21 cellular contexts compared by ENCODE assay signal in the genomic region with DNA sequence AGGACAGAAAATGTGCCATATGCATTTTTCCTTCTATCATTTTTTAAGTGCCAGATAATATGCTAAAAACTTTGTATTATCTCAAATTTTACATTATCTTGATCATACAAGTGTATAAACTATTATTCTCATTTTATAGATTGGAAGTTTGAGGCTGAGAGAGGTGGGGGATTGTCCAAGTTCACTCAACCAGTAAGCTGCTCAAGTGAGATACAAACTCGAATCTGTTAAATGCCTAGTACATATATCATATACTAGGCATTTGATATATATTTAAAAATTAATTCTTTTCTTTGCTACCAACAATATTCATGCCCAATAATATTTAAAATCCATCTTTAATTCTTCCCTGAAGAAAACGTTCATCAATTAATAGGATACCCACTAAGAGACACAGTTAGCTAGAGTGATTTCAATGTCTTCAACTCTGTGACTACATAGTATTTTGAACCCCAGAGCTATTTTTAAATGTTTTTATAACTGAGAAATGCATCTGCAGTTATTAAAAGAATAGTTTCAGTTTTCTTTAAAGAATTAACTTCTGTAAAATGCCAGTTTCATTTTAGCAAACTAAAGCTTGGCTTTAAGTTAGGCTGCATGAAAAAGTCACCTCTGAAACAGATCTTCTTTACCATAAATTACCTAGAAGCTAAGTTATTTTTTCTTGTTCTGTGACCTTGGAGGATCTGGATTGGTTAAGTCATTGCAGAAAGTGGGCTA. TPM values are rescaled to one million over a fixed set of nuclear protein-coding genes. Genes with fewer than 3 reads are reported as not detected.
A peak's percentile ranks its signal among the peaks of the same experiment; 100 is the strongest.
DNase-seq lines count a peak whose midpoint lies in the region; ATAC-seq and TF ChIP-seq lines count a peak whose summit lies in the region.
"Had no signal": no experiment of that assay in that cellular context is flagged by ENCODE, and none has a peak within 500 bp of the region (broad histone marks: within the 10 kb centered on the region; RNA-seq: fewer than 3 reads in every experiment).

No MANE protein-coding gene starts in this region.

- no peaks in the 10 kb centered on the region for H4K20me1 ChIP-seq in KMS-11 (ENCODE audit: insufficient read depth)

- no peaks in the 10 kb centered on the region for H3K27me3 ChIP-seq in KMS-11 (ENCODE audit: insufficient read depth, low read depth)
- H3K27me3 ChIP-seq: pancreas, sigmoid colon, transverse colon had no signal

- H3K79me2 ChIP-seq in KMS-11 (ENCODE audit: insufficient read depth, low read depth), result no peaks in the 10 kb centered on the region

- peak overlapping the region; percentile 39 for H3K27ac ChIP-seq in KMS-11
- H3K27ac ChIP-seq: pancreas, sigmoid colon, VCaP had no signal

- H3K4me2 ChIP-seq in KMS-11, result peak overlapping the region; percentile 52

- no peak overlapping the region for H3K4me3 ChIP-seq in KMS-11 (IDR thresholded peaks at IDR 0.05; ENCODE audit: insufficient read depth, low read depth, low read length)
- H3K4me3 ChIP-seq: pancreas, sigmoid colon, transverse colon had no signal

- H3K4me1 ChIP-seq in KMS-11 (ENCODE audit: low read depth, poor library complexity, severe bottlenecking), result peaks cover 67% of the 10 kb centered on the region
- H3K4me1 ChIP-seq: sigmoid colon, transverse colon had no signal

- no peaks in the 10 kb centered on the region for H3K9me3 Mint-ChIP-seq in stimulated activated naive B cell treated with anti-CD40 and anti-IgM and Interleukin-4, amounts not matched to agents 10 μg/mL and 1 μg/mL and 100 μg/mL, for 72 hours
- no peaks in the 10 kb centered on the region for H3K9me3 Mint-ChIP-seq in progenitor cell of endocrine pancreas (ENCODE audit: low read depth)
- H3K9me3 Mint-ChIP-seq in activated CD4-positive, alpha-beta memory T cell treated with anti-CD3 and anti-CD28 coated beads, Interleukin-2, amount 10 ng/mL, durations not matched to agents 7 days and 5 days, result no peaks in the 10 kb centered on the region
- H3K9me3 Mint-ChIP-seq: stimulated activated naive CD8-positive, alpha-beta T cell treated with anti-CD3 and anti-CD28 coated beads, Interleukin-15, Interleukin-2, amounts not matched to agents 100 ng/mL and 50 ng/mL, for 24 hours; T-helper 1 cell treated with Interleukin-12 subunit alpha and Interleukin-12 subunit beta and Interleukin-4 antibody, amounts not matched to agents 30 μg/mL and 1 μg/mL, for 36 hours had no signal

- no peaks in the 10 kb centered on the region for H3K27me3 Mint-ChIP-seq in stimulated activated naive B cell treated with anti-CD40 and anti-IgM and Interleukin-4, amounts not matched to agents 10 μg/mL and 1 μg/mL and 100 μg/mL, for 72 hours
- no peaks in the 10 kb centered on the region for H3K27me3 Mint-ChIP-seq in progenitor cell of endocrine pancreas
- no peaks in the 10 kb centered on the region for H3K27me3 Mint-ChIP-seq in activated CD4-positive, alpha-beta memory T cell treated with anti-CD3 and anti-CD28 coated beads, Interleukin-2, amount 10 ng/mL, durations not matched to agents 7 days and 5 days
- H3K27me3 Mint-ChIP-seq: stimulated activated naive CD8-positive, alpha-beta T cell treated with anti-CD3 and anti-CD28 coated beads, Interleukin-15, Interleukin-2, amounts not matched to agents 100 ng/mL and 50 ng/mL, for 24 hours had no signal

- H3K36me3 ChIP-seq in KMS-11 (ENCODE audit: insufficient read depth), result no peaks in the 10 kb centered on the region

- H3K4me3 Mint-ChIP-seq in stimulated activated naive B cell treated with anti-CD40 and anti-IgM and Interleukin-4, amounts not matched to agents 10 μg/mL and 1 μg/mL and 100 μg/mL, for 72 hours, result peak overlapping the region; percentile 34 to 69
- no peak overlapping the region for H3K4me3 Mint-ChIP-seq in progenitor cell of endocrine pancreas (ENCODE audit: low read depth)
- H3K4me3 Mint-ChIP-seq in activated CD4-positive, alpha-beta memory T cell treated with anti-CD3 and anti-CD28 coated beads, Interleukin-2, amount 10 ng/mL, durations not matched to agents 7 days and 5 days, result no peak overlapping the region
- H3K4me3 Mint-ChIP-seq: stimulated activated naive CD8-positive, alpha-beta T cell treated with anti-CD3 and anti-CD28 coated beads, Interleukin-15, Interleukin-2, amounts not matched to agents 100 ng/mL and 50 ng/mL, for 24 hours; T-helper 1 cell treated with Interleukin-12 subunit alpha and Interleukin-12 subunit beta and Interleukin-4 antibody, amounts not matched to agents 30 μg/mL and 1 μg/mL, for 36 hours had no signal

- ATAC-seq in GM18867 (IDR thresholded peaks at IDR 0.05; ENCODE audit: unreplicated experiment), result peak; percentile 65
- ATAC-seq in GM21717 (IDR thresholded peaks at IDR 0.05; ENCODE audit: unreplicated experiment), result peak; percentile 45
- peak; percentile 57 to 75 for ATAC-seq in stimulated activated naive B cell treated with anti-CD40 and anti-IgM and Interleukin-4, amounts not matched to agents 10 μg/mL and 1 μg/mL and 100 μg/mL, for 72 hours (replicated peaks)
- ATAC-seq: pancreas, PC-3 had no signal

- peaks cover 15 to 34% of the 10 kb centered on the region in 2 donors for H3K4me1 Mint-ChIP-seq in stimulated activated naive B cell treated with anti-CD40 and anti-IgM and Interleukin-4, amounts not matched to agents 10 μg/mL and 1 μg/mL and 100 μg/mL, for 72 hours
- H3K4me1 Mint-ChIP-seq in progenitor cell of endocrine pancreas (ENCODE audit: low read depth), result no peaks in the 10 kb centered on the region
- H3K4me1 Mint-ChIP-seq in activated CD4-positive, alpha-beta memory T cell treated with anti-CD3 and anti-CD28 coated beads, Interleukin-2, amount 10 ng/mL, durations not matched to agents 7 days and 5 days, result no peaks in the 10 kb centered on the region

- peak overlapping the region; percentile 71 for H3K27ac Mint-ChIP-seq in stimulated activated naive B cell treated with anti-CD40 and anti-IgM and Interleukin-4, amounts not matched to agents 10 μg/mL and 1 μg/mL and 100 μg/mL, for 72 hours
- H3K27ac Mint-ChIP-seq in progenitor cell of endocrine pancreas, result no peak overlapping the region
- no peak overlapping the region for H3K27ac Mint-ChIP-seq in activated CD4-positive, alpha-beta memory T cell treated with anti-CD3 and anti-CD28 coated beads, Interleukin-2, amount 10 ng/mL, durations not matched to agents 7 days and 5 days
- H3K27ac Mint-ChIP-seq: T-helper 1 cell treated with Interleukin-12 subunit alpha and Interleukin-12 subunit beta and Interleukin-4 antibody, amounts not matched to agents 30 μg/mL and 1 μg/mL, for 36 hours had no signal

- no peak overlapping the region for H3K9ac ChIP-seq in KMS-11

- peaks cover 25 to 42% of the 10 kb centered on the region in 2 donors for H3K36me3 Mint-ChIP-seq in stimulated activated naive B cell treated with anti-CD40 and anti-IgM and Interleukin-4, amounts not matched to agents 10 μg/mL and 1 μg/mL and 100 μg/mL, for 72 hours
- H3K36me3 Mint-ChIP-seq in progenitor cell of endocrine pancreas (ENCODE audit: insufficient read depth), result peaks cover 10% of the 10 kb centered on the region
- peaks cover 44% of the 10 kb centered on the region for H3K36me3 Mint-ChIP-seq in activated CD4-positive, alpha-beta memory T cell treated with anti-CD3 and anti-CD28 coated beads, Interleukin-2, amount 10 ng/mL, durations not matched to agents 7 days and 5 days (ENCODE audit: low read depth)

- TF ChIP-seq CTCF in KMS-11 (conservative IDR thresholded peaks at IDR 0.05; ENCODE audit: low read depth, low read length) (no peak), progenitor cell of endocrine pancreas (IDR thresholded peaks at IDR 0.05; ENCODE audit: unreplicated experiment) (no peak)

- POLR2A ChIA-PET in activated CD4-positive, alpha-beta memory T cell treated with anti-CD3 and anti-CD28 coated beads, Interleukin-2, amount 10 ng/mL, durations not matched to agents 7 days and 5 days (lab: Charles Lee), result interaction anchor here (1.2 kb wide), 2 partner anchors 40 to 134 kb away, joined by 3 read pairs; a partner anchor contains a TSS

- CTCF ChIA-PET in activated CD4-positive, alpha-beta memory T cell treated with anti-CD3 and anti-CD28 coated beads, Interleukin-2, amount 10 ng/mL, durations not matched to agents 7 days and 5 days (lab: Charles Lee), result interaction anchor here (0.8 kb wide), 1 partner anchor 34 kb away, joined by 3 read pairs; no protein-coding TSS in a partner anchor

- H2AFZ ChIP-seq in KMS-11 (ENCODE audit: low read depth), result no peak overlapping the region

- no peak for DNase-seq in stimulated activated naive B cell treated with anti-CD40 and anti-IgM and Interleukin-4, amounts not matched to agents 10 μg/mL and 1 μg/mL and 100 μg/mL, for 72 hours
- DNase-seq in anterior cingulate cortex (lab: John Stamatoyannopoulos, UW), result no peak
- DNase-seq in progenitor cell of endocrine pancreas (ENCODE audit: low spot score, unreplicated experiment), result no peak
- DNase-seq in activated CD4-positive, alpha-beta memory T cell treated with anti-CD3 and anti-CD28 coated beads, Interleukin-2, amount 10 ng/mL, durations not matched to agents 7 days and 5 days, result no peak
- DNase-seq: activated CD4-positive, alpha-beta T cell treated with anti-CD3 and anti-CD28 coated beads, Interleukin-2, amount 50 U/mL, for 4 hours; central memory CD4-positive, alpha-beta T cell; DMS79; Kasumi-1; mammary epithelial cell; NCI-H748 treated with DMSO at 0.1 percent for 48 hours; pancreas; PC-3; SHP77 treated with DMSO at 0.1 percent for 48 hours; sigmoid colon; transverse colon had no signal

RNA-seq across cellular contexts. Expression of a gene that starts 40.4 kb away (rescaled TPM):
- total RNA-seq in progenitor cell of endocrine pancreas, result 38.3 and 38.7 TPM in 2 replicates
- total RNA-seq in activated CD4-positive, alpha-beta memory T cell treated with anti-CD3 and anti-CD28 coated beads, Interleukin-2, amount 10 ng/mL, durations not matched to agents 7 days and 5 days, result 10 to 100 TPM; 35.3 to 39.1 TPM

RNA-seq across cellular contexts. Expression of a gene that starts 40.6 kb away (rescaled TPM):
- 7.0 and 7.6 TPM in 2 replicates for total RNA-seq in progenitor cell of endocrine pancreas
- 10 to 100 TPM; 21.4 to 23.7 TPM for total RNA-seq in activated CD4-positive, alpha-beta memory T cell treated with anti-CD3 and anti-CD28 coated beads, Interleukin-2, amount 10 ng/mL, durations not matched to agents 7 days and 5 days

RNA-seq across cellular contexts. Expression of a gene that starts 44.9 kb away (rescaled TPM):
- 63.0 and 72.8 TPM in 2 replicates for total RNA-seq in progenitor cell of endocrine pancreas
- 10 to 100 TPM; 33.6 to 37.8 TPM for total RNA-seq in activated CD4-positive, alpha-beta memory T cell treated with anti-CD3 and anti-CD28 coated beads, Interleukin-2, amount 10 ng/mL, durations not matched to agents 7 days and 5 days

Comparison
In these comparisons a context has a peak if more than half of its experiments do, and no peak if none do; other contexts are left out.
1. H3K4me3 Mint-ChIP-seq: peak in stimulated activated naive B cell treated with anti-CD40 and anti-IgM and Interleukin-4, amounts not matched to agents 10 μg/mL and 1 μg/mL and 100 μg/mL, for 72 hours (2 of 2); none in progenitor cell of endocrine pancreas (single experiment) and activated CD4-positive, alpha-beta memory T cell treated with anti-CD3 and anti-CD28 coated beads, Interleukin-2, amount 10 ng/mL, durations not matched to agents 7 days and 5 days (single experiment).
2. Peak in every context shown above with its lines, with median percentiles within 50 percentile points of each other: ATAC-seq.